Comparison of ENCODE assay signal across 2 cellular contexts in the genomic region with DNA sequence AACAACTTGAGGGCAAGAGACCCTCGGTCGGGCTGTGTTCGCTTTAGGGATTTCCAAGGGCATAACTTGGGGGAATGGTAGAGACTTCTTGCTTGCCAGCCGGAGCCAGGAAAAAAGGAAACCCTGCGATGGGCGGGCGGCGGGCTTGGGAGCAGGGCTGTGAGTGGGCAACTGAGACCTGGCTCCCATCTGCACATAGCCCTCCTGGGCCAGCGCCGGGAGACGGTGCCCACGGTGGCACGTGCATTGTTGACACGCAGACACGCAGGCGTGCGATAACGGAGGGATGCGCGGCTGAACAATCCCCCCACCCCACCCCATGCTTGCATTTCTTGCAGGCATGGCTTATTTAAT.
TF ChIP-seq lines count a peak whose summit lies in the region.

No MANE protein-coding gene starts in this region.

TF ChIP-seq in HepG2, 621 proteins besides CTCF, POLR2A, EP300 and RAD21:
- TF ChIP-seq, protein P1, sequence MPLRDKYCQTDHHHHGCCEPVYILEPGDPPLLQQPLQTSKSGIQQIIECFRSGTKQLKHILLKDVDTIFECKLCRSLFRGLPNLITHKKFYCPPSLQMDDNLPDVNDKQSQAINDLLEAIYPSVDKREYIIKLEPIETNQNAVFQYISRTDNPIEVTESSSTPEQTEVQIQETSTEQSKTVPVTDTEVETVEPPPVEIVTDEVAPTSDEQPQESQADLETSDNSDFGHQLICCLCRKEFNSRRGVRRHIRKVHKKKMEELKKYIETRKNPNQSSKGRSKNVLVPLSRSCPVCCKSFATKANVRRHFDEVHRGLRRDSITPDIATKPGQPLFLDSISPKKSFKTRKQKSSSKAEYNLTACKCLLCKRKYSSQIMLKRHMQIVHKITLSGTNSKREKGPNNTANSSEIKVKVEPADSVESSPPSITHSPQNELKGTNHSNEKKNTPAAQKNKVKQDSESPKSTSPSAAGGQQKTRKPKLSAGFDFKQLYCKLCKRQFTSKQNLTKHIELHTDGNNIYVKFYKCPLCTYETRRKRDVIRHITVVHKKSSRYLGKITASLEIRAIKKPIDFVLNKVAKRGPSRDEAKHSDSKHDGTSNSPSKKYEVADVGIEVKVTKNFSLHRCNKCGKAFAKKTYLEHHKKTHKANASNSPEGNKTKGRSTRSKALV (CRISPR knock-in tag; IDR thresholded peaks at IDR 0.05): no peak
- TF ChIP-seq, protein P2, sequence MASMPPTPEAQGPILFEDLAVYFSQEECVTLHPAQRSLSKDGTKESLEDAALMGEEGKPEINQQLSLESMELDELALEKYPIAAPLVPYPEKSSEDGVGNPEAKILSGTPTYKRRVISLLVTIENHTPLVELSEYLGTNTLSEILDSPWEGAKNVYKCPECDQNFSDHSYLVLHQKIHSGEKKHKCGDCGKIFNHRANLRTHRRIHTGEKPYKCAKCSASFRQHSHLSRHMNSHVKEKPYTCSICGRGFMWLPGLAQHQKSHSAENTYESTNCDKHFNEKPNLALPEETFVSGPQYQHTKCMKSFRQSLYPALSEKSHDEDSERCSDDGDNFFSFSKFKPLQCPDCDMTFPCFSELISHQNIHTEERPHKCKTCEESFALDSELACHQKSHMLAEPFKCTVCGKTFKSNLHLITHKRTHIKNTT (CRISPR knock-in tag; IDR thresholded peaks at IDR 0.05): no peak
- peak; percentile 5 for TF ChIP-seq XRCC5 (optimal IDR thresholded peaks at IDR 0.05; ENCODE audit: low read length)
- no peak for TF ChIP-seq SIX4 (CRISPR knock-in tag; IDR thresholded peaks at IDR 0.05)
- no peak for TF ChIP-seq ZFP36L2 (CRISPR knock-in tag; IDR thresholded peaks at IDR 0.05)
TF ChIP-seq in HepG2: peak in this region for 1.

TF ChIP-seq in neural cell, 6 proteins besides CTCF, POLR2A, EP300 and RAD21 (continued from another document):
- peak; percentile 11 for TF ChIP-seq POLR2AphosphoS5 (IDR thresholded peaks at IDR 0.05)
TF ChIP-seq in neural cell: peak in this region for 1.
